29 cellular contexts compared by ENCODE assay signal in the genomic region with DNA sequence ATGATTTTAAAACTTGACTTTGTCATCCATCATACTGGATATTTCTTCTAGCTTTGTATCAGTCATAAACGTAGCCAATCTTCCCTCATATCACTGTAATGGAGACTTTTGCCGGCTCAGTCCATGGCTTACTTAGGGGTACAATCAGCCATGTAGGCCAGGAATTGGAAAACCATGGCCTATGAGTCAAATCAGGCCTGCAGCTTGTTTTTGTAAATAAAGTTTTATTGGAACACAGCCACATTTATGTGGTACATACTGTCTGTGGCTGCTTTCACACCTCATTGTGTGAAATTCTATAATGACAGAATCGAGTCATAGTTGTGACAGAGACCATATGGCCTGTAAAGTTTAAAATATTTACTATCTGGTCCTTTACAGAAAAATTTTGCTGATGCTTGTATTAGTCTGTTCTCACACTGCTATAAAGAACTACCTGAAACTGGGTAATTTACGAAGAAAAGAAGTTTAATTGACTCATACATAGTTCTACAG.
"Had no signal": no experiment of that assay in that cellular context is flagged by ENCODE, and none has a peak within 500 bp of the region (broad histone marks: within the 10 kb centered on the region; RNA-seq: fewer than 3 reads in every experiment).

No MANE protein-coding gene starts in this region.

- H3K4me1 Mint-ChIP-seq: naive thymus-derived CD8-positive, alpha-beta T cell; nephron; neural progenitor cell; stimulated activated naive B cell treated with anti-CD40 and anti-IgM and Interleukin-4, amounts not matched to agents 10 μg/mL and 1 μg/mL and 100 μg/mL, for 72 hours had no signal

- H3K27ac ChIP-seq: neural progenitor cell, ovary, parathyroid adenoma, psoas muscle, right lobe of liver, sigmoid colon, spleen, stomach, thoracic aorta, thyroid gland, tibial nerve, upper lobe of left lung, vagina had no signal

- H3K36me3 Mint-ChIP-seq: neural progenitor cell; stimulated activated naive B cell treated with anti-CD40 and anti-IgM and Interleukin-4, amounts not matched to agents 10 μg/mL and 1 μg/mL and 100 μg/mL, for 72 hours had no signal

- H2AFZ ChIP-seq: neural progenitor cell, parathyroid adenoma had no signal

- H3K27ac Mint-ChIP-seq: naive thymus-derived CD8-positive, alpha-beta T cell; nephron; neural progenitor cell; progenitor cell of endocrine pancreas; stimulated activated naive B cell treated with anti-CD40 and anti-IgM and Interleukin-4, amounts not matched to agents 10 μg/mL and 1 μg/mL and 100 μg/mL, for 72 hours; stimulated activated naive CD8-positive, alpha-beta T cell treated with anti-CD3 and anti-CD28 coated beads, Interleukin-15, Interleukin-2, amounts not matched to agents 100 ng/mL and 50 ng/mL, for 24 hours had no signal

- H3K79me2 ChIP-seq: parathyroid adenoma had no signal

- H3K36me3 ChIP-seq: neural progenitor cell, ovary, right lobe of liver, sigmoid colon, spleen, stomach, thoracic aorta, thyroid gland, tibial nerve, upper lobe of left lung, vagina had no signal

- H3K27me3 ChIP-seq: neural progenitor cell, ovary, right lobe of liver, sigmoid colon, spleen, stomach, thyroid gland, tibial nerve, upper lobe of left lung, vagina had no signal

- ATAC-seq: naive thymus-derived CD8-positive, alpha-beta T cell; psoas muscle; right cardiac atrium; right lobe of liver; stimulated activated naive B cell treated with anti-CD40 and anti-IgM and Interleukin-4, amounts not matched to agents 10 μg/mL and 1 μg/mL and 100 μg/mL, for 72 hours had no signal

- H3K9ac ChIP-seq: neural progenitor cell, parathyroid adenoma had no signal

- H3K4me2 ChIP-seq: neural progenitor cell, smooth muscle cell had no signal

- H3K9me3 ChIP-seq: ovary, right lobe of liver, thyroid gland, vagina had no signal

- H3K4me3 Mint-ChIP-seq: naive thymus-derived CD8-positive, alpha-beta T cell; nephron; neural progenitor cell; stimulated activated naive B cell treated with anti-CD40 and anti-IgM and Interleukin-4, amounts not matched to agents 10 μg/mL and 1 μg/mL and 100 μg/mL, for 72 hours; stimulated activated naive CD8-positive, alpha-beta T cell treated with anti-CD3 and anti-CD28 coated beads, Interleukin-15, Interleukin-2, amounts not matched to agents 100 ng/mL and 50 ng/mL, for 24 hours had no signal

- H3K4me1 ChIP-seq: neural progenitor cell, parathyroid adenoma, right lobe of liver, sigmoid colon, spleen, stomach, thyroid gland, tibial nerve, upper lobe of left lung, vagina had no signal

- H3K4me3 ChIP-seq: neural progenitor cell, ovary, psoas muscle, right lobe of liver, sigmoid colon, smooth muscle cell, spleen, stomach, thoracic aorta, thyroid gland, tibial nerve, upper lobe of left lung, vagina had no signal

- DNase-seq: naive thymus-derived CD8-positive, alpha-beta T cell; occipital lobe; ovary; posterior cingulate gyrus; psoas muscle; right cardiac atrium; right lobe of liver; sigmoid colon; spleen; stimulated activated CD4-positive, alpha-beta T cell treated with anti-CD3 and anti-CD28 coated beads, Interleukin-12 subunit alpha, Interleukin-12 subunit beta, amount 100 ng/mL, for 4 hours; stimulated activated CD4-positive, alpha-beta T cell treated with anti-CD3 and anti-CD28 coated beads, Interleukin-1b, Interleukin-23, amount 100 ng/mL, for 48 hours; stimulated activated CD4-positive, alpha-beta T cell treated with anti-CD3 and anti-CD28 coated beads, Interleukin-4, amount 100 ng/mL, for 1 hour; stimulated activated CD4-positive, alpha-beta T cell treated with anti-CD3 and anti-CD28 coated beads, Interleukin-4, amount 100 ng/mL, for 4 hours; stimulated activated CD8-positive, alpha-beta memory T cell treated with anti-CD3 and anti-CD28 coated beads, Interleukin-4, amount 100 ng/mL, for 48 hours; stimulated activated naive B cell treated with anti-CD40 and anti-IgM and Interleukin-4, amounts not matched to agents 10 μg/mL and 1 μg/mL and 100 μg/mL, for 72 hours; stimulated activated naive CD4-positive, alpha-beta T cell treated with Interleukin-2 at 50 U/mL for 16 hours; stomach; thyroid gland; trophoblast cell; upper lobe of left lung had no signal
